17 cellular contexts compared by ENCODE assay signal in genomic region chr6:30893001-30893591, GRCh38. TPM values are rescaled to one million over a fixed set of nuclear protein-coding genes. Genes with fewer than 3 reads are reported as not detected.
A peak's percentile ranks its signal among the peaks of the same experiment; 100 is the strongest.
DNase-seq lines count a peak whose midpoint lies in the region; TF ChIP-seq lines count a peak whose summit lies in the region.
"Had no signal": no experiment of that assay in that cellular context is flagged by ENCODE, and none has a peak within 500 bp of the region (broad histone marks: within the 10 kb centered on the region; RNA-seq: fewer than 3 reads in every experiment).

No MANE protein-coding gene starts in this region.

- H3K27ac ChIP-seq in HEK293 (ENCODE audit: extremely low read depth, low read depth, low read length), result no peak overlapping the region
- H3K27ac ChIP-seq: breast epithelium, heart left ventricle had no signal

- peak; percentile 52 for TF ChIP-seq CTCF in HEK293 (tag by site-specific recombination; IDR thresholded peaks at IDR 0.05)
- peak; percentile 11 for TF ChIP-seq CTCF in cardiac fibroblast (IDR thresholded peaks at IDR 0.05; ENCODE audit: low read depth, low read length)
- peak; percentile 69 for TF ChIP-seq CTCF in mesothelial cell of epicardium (IDR thresholded peaks at IDR 0.05; ENCODE audit: unreplicated experiment)

- peaks cover 36% of the 10 kb centered on the region for H3K36me3 Mint-ChIP-seq in mesothelial cell of epicardium
- H3K36me3 Mint-ChIP-seq in T-helper 2 cell treated with Interferon-gamma antibody and Interleukin-4, amounts not matched to agents 5 μg/mL and 100 μg/mL, for 36 hours (ENCODE audit: low read depth), result no peaks in the 10 kb centered on the region

- no peak overlapping the region for H3K27ac Mint-ChIP-seq in mesothelial cell of epicardium
- H3K27ac Mint-ChIP-seq in T-helper 2 cell treated with Interferon-gamma antibody and Interleukin-4, amounts not matched to agents 5 μg/mL and 100 μg/mL, for 36 hours, result no peak overlapping the region
- H3K27ac Mint-ChIP-seq: activated B cell treated with CpG ODN at 0.5 μM for 24 hours had no signal

- H3K4me1 ChIP-seq in HEK293 (ENCODE audit: control insufficient read depth, insufficient read depth, low read length), result peaks cover 6% of the 10 kb centered on the region

- POLR2A ChIA-PET in HEK293 (lab: Yijun Ruan, JAX), result no interaction called here

- no peaks in the 10 kb centered on the region for H3K27me3 Mint-ChIP-seq in mesothelial cell of epicardium (ENCODE audit: low read depth)
- H3K27me3 Mint-ChIP-seq in T-helper 2 cell treated with Interferon-gamma antibody and Interleukin-4, amounts not matched to agents 5 μg/mL and 100 μg/mL, for 36 hours (ENCODE audit: low read depth), result no peaks in the 10 kb centered on the region
- H3K27me3 Mint-ChIP-seq: activated B cell treated with CpG ODN at 0.5 μM for 24 hours had no signal

- DNase-seq in 8988T (peak; percentile 68), cardiac fibroblast (ENCODE audit: low read depth in 2 of 2) (no peak), mesothelial cell of epicardium (ENCODE audit: low spot score in 2 of 2, unreplicated experiment in 2 of 2) (no peak), KBM-7 (no peak), KG1 (lab: John Stamatoyannopoulos, UW) (no peak), SKM-1 treated with dmso at 0.1 percent for 144 hours (lab: John Stamatoyannopoulos, UW; ENCODE audit: unreplicated experiment) (no peak)
- DNase-seq in T-helper 2 cell treated with Interferon-gamma antibody and Interleukin-4, amounts not matched to agents 5 μg/mL and 100 μg/mL, for 36 hours (ENCODE audit: low spot score), result no peak
- DNase-seq: activated B cell treated with CpG ODN at 0.5 μM for 24 hours; activated naive CD4-positive, alpha-beta T cell; NCI-H510A; stimulated activated CD4-positive, alpha-beta T cell treated with anti-CD3 and anti-CD28 coated beads, Interleukin-1b, Interleukin-23, amount 100 ng/mL, for 48 hours; SW 1271 had no signal

- no peak overlapping the region for H3K4me3 Mint-ChIP-seq in mesothelial cell of epicardium
- H3K4me3 Mint-ChIP-seq in T-helper 2 cell treated with Interferon-gamma antibody and Interleukin-4, amounts not matched to agents 5 μg/mL and 100 μg/mL, for 36 hours, result no peak overlapping the region
- H3K4me3 Mint-ChIP-seq: activated B cell treated with CpG ODN at 0.5 μM for 24 hours had no signal

- no peaks in the 10 kb centered on the region for H3K9me3 ChIP-seq in HEK293 (ENCODE audit: control insufficient read depth, insufficient read depth, low read depth, low read length)
- H3K9me3 ChIP-seq: breast epithelium, heart left ventricle had no signal

- H3K4me1 Mint-ChIP-seq in mesothelial cell of epicardium, result peaks cover 16% of the 10 kb centered on the region
- H3K4me1 Mint-ChIP-seq in T-helper 2 cell treated with Interferon-gamma antibody and Interleukin-4, amounts not matched to agents 5 μg/mL and 100 μg/mL, for 36 hours (ENCODE audit: low read depth), result no peaks in the 10 kb centered on the region

- in situ Hi-C loops in KBM-7 (cut with MboI; ENCODE audit: low pct_unique_long_range_greater_than_20kb, low sequenced_read_pairs), result no loop called here

- H3K9me3 Mint-ChIP-seq in mesothelial cell of epicardium, result no peaks in the 10 kb centered on the region
- no peaks in the 10 kb centered on the region for H3K9me3 Mint-ChIP-seq in T-helper 2 cell treated with Interferon-gamma antibody and Interleukin-4, amounts not matched to agents 5 μg/mL and 100 μg/mL, for 36 hours
- H3K9me3 Mint-ChIP-seq: activated B cell treated with CpG ODN at 0.5 μM for 24 hours had no signal

- CTCF ChIA-PET in HEK293 (lab: Yijun Ruan, JAX), result interaction anchor here (0.6 kb wide), 1 partner anchor 63 kb away, joined by 3 read pairs; no protein-coding TSS in a partner anchor

- H3K36me3 ChIP-seq in HEK293 (ENCODE audit: control insufficient read depth in 2 of 2, insufficient read depth in 1 of 2, low read length in 2 of 2), result peaks cover 18 to 89% of the 10 kb centered on the region in 2 experiments
- H3K36me3 ChIP-seq: breast epithelium had no signal

- H3K4me3 ChIP-seq in HEK293 (ENCODE audit: low read depth, low read length) (no peak overlapping the region), cardiac fibroblast (replicated peaks in 1 of 2; ENCODE audit: low read depth in 2 of 2, low read length in 2 of 2) (no peak overlapping the region)
- H3K4me3 ChIP-seq: breast epithelium, heart left ventricle had no signal

TF ChIP-seq in HEK293, 187 proteins besides CTCF, POLR2A, EP300 and RAD21:
- TF ChIP-seq ZNF121 (tag by site-specific recombination; IDR thresholded peaks at IDR 0.05) (no peak), GLIS2 (tag by site-specific recombination; IDR thresholded peaks at IDR 0.05) (0 out of 2 replicates have a peak, but pooled peaks have one; percentile 14)

RNA-seq across cellular contexts. Expression of gene DDR1, which starts 8.8 kb away (rescaled TPM):
- 344 to 351 TPM (median 349 TPM) in 3 replicates for total RNA-seq in mesothelial cell of epicardium

RNA-seq across cellular contexts. Expression of gene GTF2H4, which starts 14.9 kb away (rescaled TPM):
- 62.1 to 65.4 TPM (median 62.2 TPM) in 3 replicates for total RNA-seq in mesothelial cell of epicardium

RNA-seq across cellular contexts. Expression of gene VARS2, which starts 20.9 kb away (rescaled TPM):
- total RNA-seq in mesothelial cell of epicardium, result 62.1 to 70.6 TPM (median 67.4 TPM) in 3 replicates

RNA-seq across cellular contexts. Expression of gene SFTA2, which starts 38.9 kb away (rescaled TPM):
- not detected in 3 replicates for total RNA-seq in mesothelial cell of epicardium
- total RNA-seq: activated B cell treated with CpG ODN at 0.5 μM for 24 hours, breast epithelium, H4, heart left ventricle, pulmonary artery endothelial cell had no signal

RNA-seq across cellular contexts. Expression of gene MUCL3, which starts 47.7 kb away (rescaled TPM):
- not detected in 3 replicates for total RNA-seq in mesothelial cell of epicardium
- total RNA-seq: activated B cell treated with CpG ODN at 0.5 μM for 24 hours, breast epithelium, H4, pulmonary artery endothelial cell had no signal

Comparison
In these comparisons a context has a peak if more than half of its experiments do, and no peak if none do; other contexts are left out.
1. CTCF ChIP-seq: peak in every context shown above with its lines; median percentile 69 in mesothelial cell of epicardium; 52 in HEK293; 11 in cardiac fibroblast.